In genomic region chr19:55042688-55043087, GRCh38 we compare ENCODE assay signal across 20 cellular contexts. TPM values are rescaled to one million over a fixed set of nuclear protein-coding genes. Genes with fewer than 3 reads are reported as not detected.
DNase-seq lines count a peak whose midpoint lies in the region; ATAC-seq and TF ChIP-seq lines count a peak whose summit lies in the region.
"Had no signal": no experiment of that assay in that cellular context is flagged by ENCODE, and none has a peak within 500 bp of the region (broad histone marks: within the 10 kb centered on the region; RNA-seq: fewer than 3 reads in every experiment).

No MANE protein-coding gene starts in this region.

- H3K9me3 ChIP-seq in osteoblast (ENCODE audit: low read depth, low read length) = no peaks in the 10 kb centered on the region
- H3K9me3 ChIP-seq: A549, BE2C had no signal

- CTCF ChIA-PET in activated CD4-positive, alpha-beta T cell treated with anti-CD3 and anti-CD28 coated beads, Interleukin-2, amount 10 ng/mL, durations not matched to agents 7 days and 5 days (lab: Charles Lee) = no interaction called here

- no peak for DNase-seq in activated CD4-positive, alpha-beta T cell treated with anti-CD3 and anti-CD28 coated beads, Interleukin-2, amount 10 ng/mL, durations not matched to agents 7 days and 5 days
- no peak for DNase-seq in activated CD4-positive, alpha-beta T cell treated with anti-CD3 and anti-CD28 coated beads, Interleukin-2, amount 50 U/mL, for 1 hour
- no peak for DNase-seq in activated naive CD8-positive, alpha-beta T cell treated with anti-CD3 and anti-CD28 coated beads, Interleukin-2, amount 50 U/mL, for 24 hours
- peak; percentile 43 for DNase-seq in osteoblast (ENCODE audit: insufficient read length, low spot score, missing footprints)
- DNase-seq in NCI-H2196 (lab: John Stamatoyannopoulos, UW; ENCODE audit: unreplicated experiment) = no peak
- DNase-seq in NCI-H1417 (lab: John Stamatoyannopoulos, UW) = no peak
- DNase-seq: anterior cingulate cortex, BE2C, dorsolateral prefrontal cortex, erythroblast, foreskin melanocyte, GM23248, NCI-H1694 treated with DMSO at 0.1 percent for 48 hours, occipital lobe, retina had no signal

- H3K4me3 ChIP-seq in osteoblast (ENCODE audit: insufficient read depth, low read length) = no peak overlapping the region
- H3K4me3 ChIP-seq: A549, dorsolateral prefrontal cortex, GM23248, hepatocyte had no signal

- no peaks in the 10 kb centered on the region for H4K20me1 ChIP-seq in osteoblast (ENCODE audit: insufficient read depth, low read length)

- H3K4me1 ChIP-seq in osteoblast (ENCODE audit: insufficient read depth, low read length) = no peaks in the 10 kb centered on the region
- H3K4me1 ChIP-seq: A549, BE2C had no signal

- peaks cover 34% of the 10 kb centered on the region for H3K4me1 Mint-ChIP-seq in activated CD4-positive, alpha-beta T cell treated with anti-CD3 and anti-CD28 coated beads, Interleukin-2, amount 10 ng/mL, durations not matched to agents 7 days and 5 days
- H3K4me1 Mint-ChIP-seq in IgD-negative memory B cell = peaks cover 0 to 2% (median 0%) of the 10 kb centered on the region in 3 donors
- H3K4me1 Mint-ChIP-seq in activated naive CD8-positive, alpha-beta T cell treated with anti-CD3 and anti-CD28 coated beads, Interleukin-2, amount 50 U/mL, for 24 hours = peaks cover 20% of the 10 kb centered on the region

- ATAC-seq in activated naive CD8-positive, alpha-beta T cell treated with anti-CD3 and anti-CD28 coated beads, Interleukin-2, amount 50 U/mL, for 24 hours = no peak
- no peak for ATAC-seq in HG02623 (IDR thresholded peaks at IDR 0.05; ENCODE audit: unreplicated experiment)

- no peak overlapping the region for H3K4me2 ChIP-seq in osteoblast (ENCODE audit: insufficient read depth, low read length)
- H3K4me2 ChIP-seq: A549, hepatocyte had no signal

- peak overlapping the region; percentile 92 for H3K27ac Mint-ChIP-seq in activated CD4-positive, alpha-beta T cell treated with anti-CD3 and anti-CD28 coated beads, Interleukin-2, amount 10 ng/mL, durations not matched to agents 7 days and 5 days
- H3K27ac Mint-ChIP-seq in IgD-negative memory B cell = peak overlapping the region in 2 of 3 donors; percentile 56 to 63
- peak overlapping the region; percentile 85 for H3K27ac Mint-ChIP-seq in activated naive CD8-positive, alpha-beta T cell treated with anti-CD3 and anti-CD28 coated beads, Interleukin-2, amount 50 U/mL, for 24 hours

- H3K79me2 ChIP-seq in osteoblast (ENCODE audit: insufficient read depth, low read length) = no peaks in the 10 kb centered on the region
- H3K79me2 ChIP-seq: hepatocyte had no signal

- no peaks in the 10 kb centered on the region for H3K27me3 ChIP-seq in osteoblast (ENCODE audit: insufficient read depth, low read length)
- H3K27me3 ChIP-seq: BE2C, dorsolateral prefrontal cortex, hepatocyte had no signal

- POLR2A ChIA-PET in activated CD4-positive, alpha-beta T cell treated with anti-CD3 and anti-CD28 coated beads, Interleukin-2, amount 10 ng/mL, durations not matched to agents 7 days and 5 days (lab: Charles Lee) = no interaction called here

- H3K9me3 Mint-ChIP-seq in activated CD4-positive, alpha-beta T cell treated with anti-CD3 and anti-CD28 coated beads, Interleukin-2, amount 10 ng/mL, durations not matched to agents 7 days and 5 days = peaks cover 3% of the 10 kb centered on the region
- no peaks in the 10 kb centered on the region for H3K9me3 Mint-ChIP-seq in IgD-negative memory B cell
- no peaks in the 10 kb centered on the region for H3K9me3 Mint-ChIP-seq in activated naive CD8-positive, alpha-beta T cell treated with anti-CD3 and anti-CD28 coated beads, Interleukin-2, amount 50 U/mL, for 24 hours

- H3K27ac ChIP-seq in osteoblast (ENCODE audit: low read depth, low read length) = no peak overlapping the region
- H3K27ac ChIP-seq: A549, dorsolateral prefrontal cortex, GM23248, hepatocyte had no signal

- H3K27me3 Mint-ChIP-seq in activated CD4-positive, alpha-beta T cell treated with anti-CD3 and anti-CD28 coated beads, Interleukin-2, amount 10 ng/mL, durations not matched to agents 7 days and 5 days = no peaks in the 10 kb centered on the region
- H3K27me3 Mint-ChIP-seq in IgD-negative memory B cell = no peaks in the 10 kb centered on the region
- H3K27me3 Mint-ChIP-seq in activated naive CD8-positive, alpha-beta T cell treated with anti-CD3 and anti-CD28 coated beads, Interleukin-2, amount 50 U/mL, for 24 hours = no peaks in the 10 kb centered on the region

- peak overlapping the region; percentile 68 for H3K4me3 Mint-ChIP-seq in activated CD4-positive, alpha-beta T cell treated with anti-CD3 and anti-CD28 coated beads, Interleukin-2, amount 10 ng/mL, durations not matched to agents 7 days and 5 days
- no peak overlapping the region for H3K4me3 Mint-ChIP-seq in IgD-negative memory B cell
- peak overlapping the region; percentile 73 for H3K4me3 Mint-ChIP-seq in activated naive CD8-positive, alpha-beta T cell treated with anti-CD3 and anti-CD28 coated beads, Interleukin-2, amount 50 U/mL, for 24 hours

- peaks cover 47% of the 10 kb centered on the region for H3K36me3 Mint-ChIP-seq in activated CD4-positive, alpha-beta T cell treated with anti-CD3 and anti-CD28 coated beads, Interleukin-2, amount 10 ng/mL, durations not matched to agents 7 days and 5 days (ENCODE audit: low read depth)
- peaks cover 3% of the 10 kb centered on the region for H3K36me3 Mint-ChIP-seq in IgD-negative memory B cell
- H3K36me3 Mint-ChIP-seq in activated naive CD8-positive, alpha-beta T cell treated with anti-CD3 and anti-CD28 coated beads, Interleukin-2, amount 50 U/mL, for 24 hours (ENCODE audit: low read depth) = peaks cover 28% of the 10 kb centered on the region

- peaks cover 11% of the 10 kb centered on the region for H3K36me3 ChIP-seq in osteoblast (ENCODE audit: insufficient read depth, low read length)

- TF ChIP-seq CTCF in osteoblast (IDR thresholded peaks at IDR 0.05; ENCODE audit: extremely low read depth, low read depth, low read length) = no peak

- no peak overlapping the region for H2AFZ ChIP-seq in osteoblast (ENCODE audit: low read length)
- H2AFZ ChIP-seq: GM23248, hepatocyte had no signal

RNA-seq across cellular contexts. Expression of gene GP6, which starts 4.6 kb away (rescaled TPM):
- total RNA-seq in activated CD4-positive, alpha-beta T cell treated with anti-CD3 and anti-CD28 coated beads, Interleukin-2, amount 10 ng/mL, durations not matched to agents 7 days and 5 days = under 1 TPM; 0.19 to 0.52 TPM
- 0.55 TPM for polyA plus RNA-seq in IgD-negative memory B cell
- not detected in 2 replicates for total RNA-seq in osteoblast
- total RNA-seq: GM23248, urinary bladder had no signal
- polyA plus RNA-seq: GM23248 had no signal

RNA-seq across cellular contexts. Expression of gene RDH13, which starts 20.3 kb away (rescaled TPM):
- 10 to 100 TPM; 15.0 to 15.6 TPM for total RNA-seq in activated CD4-positive, alpha-beta T cell treated with anti-CD3 and anti-CD28 coated beads, Interleukin-2, amount 10 ng/mL, durations not matched to agents 7 days and 5 days
- 18.7 TPM for polyA plus RNA-seq in IgD-negative memory B cell
- 9.7 and 12.7 TPM in 2 replicates for total RNA-seq in osteoblast

RNA-seq across cellular contexts. Expression of gene EPS8L1, which starts 33.0 kb away (rescaled TPM):
- total RNA-seq in activated CD4-positive, alpha-beta T cell treated with anti-CD3 and anti-CD28 coated beads, Interleukin-2, amount 10 ng/mL, durations not matched to agents 7 days and 5 days = 1 to 10 TPM; 3.2 to 5.5 TPM
- polyA plus RNA-seq in IgD-negative memory B cell = 0.93 TPM
- 0.29 and 1.1 TPM in 2 replicates for total RNA-seq in osteoblast

Comparison
In these comparisons a context has a peak if more than half of its experiments do, and no peak if none do; other contexts are left out.
1. H3K4me3 Mint-ChIP-seq: peak in activated CD4-positive, alpha-beta T cell treated with anti-CD3 and anti-CD28 coated beads, Interleukin-2, amount 10 ng/mL, durations not matched to agents 7 days and 5 days (single experiment) and activated naive CD8-positive, alpha-beta T cell treated with anti-CD3 and anti-CD28 coated beads, Interleukin-2, amount 50 U/mL, for 24 hours (single experiment); none in IgD-negative memory B cell (0 of 4).
2. Peak in every context shown above with its lines, with median percentiles within 50 percentile points of each other: H3K27ac Mint-ChIP-seq.